Comparison of ENCODE assay signal across 12 cellular contexts in the genomic region with DNA sequence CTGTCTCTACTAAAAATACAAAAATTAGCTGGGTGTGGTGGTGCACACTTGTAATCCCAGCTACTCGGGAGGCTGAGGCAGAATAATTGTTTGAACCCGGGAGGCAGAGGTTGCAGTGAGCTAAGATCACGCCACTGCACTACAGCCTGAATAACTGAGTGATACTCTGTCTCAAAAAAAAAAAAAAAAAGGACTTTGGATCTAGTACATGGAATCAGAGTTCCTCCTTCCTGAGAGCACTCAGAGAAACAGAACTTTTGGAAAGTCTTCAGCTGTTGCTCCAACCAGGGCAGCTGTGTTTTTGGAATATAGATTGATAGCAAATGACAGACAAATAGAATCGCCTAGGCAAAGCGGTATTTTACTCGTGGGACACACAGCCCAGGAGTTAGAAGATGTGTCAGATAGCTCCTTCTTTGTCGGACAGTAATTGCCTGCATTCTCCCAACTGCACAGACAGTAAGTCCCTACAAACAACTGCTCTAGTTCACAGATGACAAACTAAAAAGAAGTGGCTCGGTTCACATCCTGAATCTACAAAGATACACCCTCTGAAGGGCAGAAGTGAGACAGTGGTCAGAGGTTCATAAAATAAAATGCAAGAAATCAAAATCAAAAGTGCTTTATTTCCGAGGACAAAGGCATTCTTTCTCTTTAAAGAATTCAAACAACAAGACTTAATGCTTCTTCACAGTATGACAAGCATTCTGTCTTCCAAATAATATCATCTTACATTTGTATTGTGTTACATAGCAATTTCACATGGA. TPM values are rescaled to one million over a fixed set of nuclear protein-coding genes. Genes with fewer than 3 reads are reported as not detected.
DNase-seq lines count a peak whose midpoint lies in the region; TF ChIP-seq lines count a peak whose summit lies in the region.
"Had no signal": no experiment of that assay in that cellular context is flagged by ENCODE, and none has a peak within 500 bp of the region (broad histone marks: within the 10 kb centered on the region; RNA-seq: fewer than 3 reads in every experiment).

No MANE protein-coding gene starts in this region.

- no peaks in the 10 kb centered on the region for H3K9me3 ChIP-seq in BLaER1 treated with 17β-estradiol and CSF1 and Interleukin-3, amounts not matched to agents 10 nM and 100 nM (replicated peaks in 1 of 11)
- H3K9me3 ChIP-seq in SK-N-MC (ENCODE audit: low read depth, low read length) (no peaks in the 10 kb centered on the region), parathyroid adenoma (ENCODE audit: control insufficient read depth, low read length) (no peaks in the 10 kb centered on the region), HAP-1 (no peaks in the 10 kb centered on the region)
- H3K9me3 ChIP-seq: SK-N-SH had no signal

- H3K9ac ChIP-seq in BLaER1 treated with 17β-estradiol and CSF1 and Interleukin-3, amounts not matched to agents 10 nM and 100 nM = peak overlapping the region in 3 of 11 experiments; percentile 8 to 62 (median 49); a peak in 3 of 22 replicates
- H3K9ac ChIP-seq in SK-N-MC (ENCODE audit: insufficient read length) (no peak overlapping the region), parathyroid adenoma (no peak overlapping the region)
- H3K9ac ChIP-seq: SK-N-SH had no signal

- no peaks in the 10 kb centered on the region for H3K27me3 ChIP-seq in BLaER1 treated with 17β-estradiol and CSF1 and Interleukin-3, amounts not matched to agents 10 nM and 100 nM
- H3K27me3 ChIP-seq in parathyroid adenoma (ENCODE audit: control insufficient read depth, insufficient read depth, low read length) (no peaks in the 10 kb centered on the region), HAP-1 (ENCODE audit: low read depth) (no peaks in the 10 kb centered on the region)

- no peak for TF ChIP-seq CTCF in parathyroid adenoma (IDR thresholded peaks at IDR 0.05)

- peaks cover 79 to 91% of the 10 kb centered on the region in 2 donors for H3K4me1 Mint-ChIP-seq in immature natural killer cell

- peaks cover 21 to 84% (median 55%) of the 10 kb centered on the region in 11 experiments for H3K36me3 ChIP-seq in BLaER1 treated with 17β-estradiol and CSF1 and Interleukin-3, amounts not matched to agents 10 nM and 100 nM
- H3K36me3 ChIP-seq in SK-N-MC (ENCODE audit: insufficient read depth, low read length) = peaks cover 30% of the 10 kb centered on the region
- H3K36me3 ChIP-seq in parathyroid adenoma (ENCODE audit: control insufficient read depth, insufficient read depth, low read length) = no peaks in the 10 kb centered on the region
- H3K36me3 ChIP-seq in HAP-1 (replicated peaks) = peaks cover 14% of the 10 kb centered on the region

- H3K4me3 Mint-ChIP-seq in immature natural killer cell = no peak overlapping the region
- H3K4me3 Mint-ChIP-seq: activated T-cell treated with anti-CD3 and anti-CD28 coated beads, Interleukin-2, amount 50 U/mL, for 4 hours had no signal

- H3K79me2 ChIP-seq in parathyroid adenoma = peaks cover 30% of the 10 kb centered on the region

- peaks cover 26 to 99% (median 77%) of the 10 kb centered on the region in 10 experiments for H3K4me1 ChIP-seq in BLaER1 treated with 17β-estradiol and CSF1 and Interleukin-3, amounts not matched to agents 10 nM and 100 nM
- peaks cover 5% of the 10 kb centered on the region for H3K4me1 ChIP-seq in parathyroid adenoma
- peaks cover 2% of the 10 kb centered on the region for H3K4me1 ChIP-seq in HAP-1

- peak overlapping the region in 8 of 11 experiments; percentile 73 to 94 (median 84); a peak in 16 of 22 replicates for H3K4me2 ChIP-seq in BLaER1 treated with 17β-estradiol and CSF1 and Interleukin-3, amounts not matched to agents 10 nM and 100 nM
- no peak overlapping the region for H3K4me2 ChIP-seq in parathyroid adenoma (ENCODE audit: low read length)
- H3K4me2 ChIP-seq: SK-N-SH had no signal

- no peaks in the 10 kb centered on the region for H3K9me3 Mint-ChIP-seq in immature natural killer cell
- H3K9me3 Mint-ChIP-seq: activated T-cell treated with anti-CD3 and anti-CD28 coated beads, Interleukin-2, amount 50 U/mL, for 4 hours had no signal

- no peak overlapping the region for H2AFZ ChIP-seq in parathyroid adenoma

- H3K36me3 Mint-ChIP-seq in immature natural killer cell = peaks cover 6 to 24% (median 6%) of the 10 kb centered on the region in 3 donors

- H3K27me3 Mint-ChIP-seq in immature natural killer cell (ENCODE audit: low read depth in 3 of 3) = peaks cover 0 to 2% (median 0%) of the 10 kb centered on the region in 3 donors

- H3K4me3 ChIP-seq in BLaER1 treated with 17β-estradiol and CSF1 and Interleukin-3, amounts not matched to agents 10 nM and 100 nM = no peak overlapping the region
- H3K4me3 ChIP-seq in SK-N-MC (no peak overlapping the region), parathyroid adenoma (ENCODE audit: low read depth, low read length) (no peak overlapping the region), HAP-1 (no peak overlapping the region)

- peak overlapping the region; percentile 60 to 88 (median 76) for H3K27ac Mint-ChIP-seq in immature natural killer cell

- DNase-seq in SK-N-MC (ENCODE audit: low read depth, low spot score) = no peak
- DNase-seq in immature natural killer cell = no peak
- no peak for DNase-seq in posterior cingulate gyrus
- no peak for DNase-seq in GOT3 (lab: John Stamatoyannopoulos, UW)
- no peak for DNase-seq in HAP-1 (ENCODE audit: low spot score in 2 of 2)
- DNase-seq in NCI-H226 = no peak
- DNase-seq: activated T-cell treated with anti-CD3 and anti-CD28 coated beads, Interleukin-2, amount 50 U/mL, for 4 hours; SK-N-SH; stimulated activated CD4-positive, alpha-beta T cell treated with anti-CD3 and anti-CD28 coated beads, Interleukin-12 subunit alpha, Interleukin-12 subunit beta, amount 100 ng/mL, for 4 hours had no signal

- H4K20me1 ChIP-seq in BLaER1 treated with 17β-estradiol and CSF1 and Interleukin-3, amounts not matched to agents 10 nM and 100 nM = peaks cover 0 to 67% (median 6%) of the 10 kb centered on the region in 11 experiments; a peak in 10 of 22 replicates

- intact Hi-C loops in posterior cingulate gyrus (cut with DNase I) = no loop called here

- H3K27ac ChIP-seq in BLaER1 treated with 17β-estradiol and CSF1 and Interleukin-3, amounts not matched to agents 10 nM and 100 nM = peak overlapping the region in 10 of 11 experiments; percentile 54 to 80 (median 72); a peak in 19 of 22 replicates
- H3K27ac ChIP-seq in SK-N-MC (peak overlapping the region; percentile 65), parathyroid adenoma (peak overlapping the region; percentile 22)
- H3K27ac ChIP-seq: epithelial cell of prostate had no signal

- in situ Hi-C loops in HAP-1 (cut with MboI; ENCODE audit: low sequenced_read_pairs) = loop anchor here (25.0 kb wide), 1 partner anchor 518 kb away; the partner anchor contains the start of genes ERG28 and TTLL5

RNA-seq across cellular contexts. Expression of gene NEK9, which starts 17.1 kb away (rescaled TPM):
- 10 to 100 TPM; 10.4 to 15.2 (median 12.4) TPM for polyA plus RNA-seq in immature natural killer cell

RNA-seq across cellular contexts. Expression of gene TMED10, which starts 32.5 kb away (rescaled TPM):
- 100 to 1,000 TPM; 379 to 442 (median 439) TPM for polyA plus RNA-seq in immature natural killer cell

Comparison
In these comparisons a context has a peak if more than half of its experiments do, and no peak if none do; other contexts are left out.
1. H3K27ac ChIP-seq: peak in every context shown above with its lines; median percentile 72 in BLaER1 treated with 17β-estradiol and CSF1 and Interleukin-3, amounts not matched to agents 10 nM and 100 nM; 65 in SK-N-MC; 22 in parathyroid adenoma.